In the genomic region with DNA sequence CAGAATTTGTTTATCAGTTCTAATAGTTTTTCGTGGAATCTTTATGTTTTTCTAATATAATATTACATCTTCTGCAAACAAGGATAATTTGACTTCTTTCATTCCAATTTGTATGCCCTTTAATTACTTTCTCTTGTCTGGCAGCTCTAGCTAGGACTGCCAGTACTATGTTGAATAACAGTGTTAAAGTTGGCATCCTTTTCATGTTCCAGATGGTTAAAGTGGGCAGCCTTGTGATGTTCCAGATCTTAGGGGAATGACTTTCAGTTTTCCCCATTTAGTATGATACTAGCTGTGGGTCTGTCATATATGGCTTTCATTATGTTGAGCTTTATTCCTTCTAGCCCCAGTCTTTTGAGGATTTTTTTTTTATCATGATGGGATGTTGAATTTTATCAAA, we compare ENCODE assay signal across 29 cellular contexts.
"Had no signal": no experiment of that assay in that cellular context is flagged by ENCODE, and none has a peak within 500 bp of the region (broad histone marks: within the 10 kb centered on the region; RNA-seq: fewer than 3 reads in every experiment).

No MANE protein-coding gene starts in this region.

- FAIRE-seq: endometrium, endothelial cell of umbilical vein had no signal

- DNase-seq: activated CD4-positive, alpha-beta memory T cell treated with anti-CD3 and anti-CD28 coated beads, Interleukin-2, amount 10 ng/mL, durations not matched to agents 7 days and 5 days; activated CD4-positive, alpha-beta T cell treated with anti-CD3 and anti-CD28 coated beads for 36 hours; activated CD4-positive, alpha-beta T cell treated with anti-CD3 and anti-CD28 coated beads, Interleukin-2, amount 10 ng/mL, durations not matched to agents 24 days and 14 days; activated CD4-positive, CD25-positive, alpha-beta regulatory T cell; activated CD4-positive, CD25-positive, alpha-beta regulatory T cell treated with anti-CD3 and anti-CD28 coated beads, Interleukin-2, amount 50 U/mL, for 72 hours; activated effector memory CD4-positive, alpha-beta T cell treated with anti-CD3 and anti-CD28 coated beads, Interleukin-2, amount 50 U/mL, for 16 hours; activated naive CD4-positive, alpha-beta T cell treated with anti-CD3 and anti-CD28 coated beads for 36 hours; activated naive CD8-positive, alpha-beta T cell treated with anti-CD3 and anti-CD28 coated beads for 36 hours; activated naive CD8-positive, alpha-beta T cell treated with anti-CD3 and anti-CD28 coated beads, Interleukin-2, amount 50 U/mL, for 24 hours; activated T-cell treated with anti-CD3 and anti-CD28 coated beads, Interleukin-2, amount 50 U/mL, for 1 hour; activated T-cell treated with anti-CD3 and anti-CD28 coated beads, Interleukin-2, amount 50 U/mL, for 48 hours; adrenal gland; amygdala; aorta; body of pancreas; caudate nucleus; cerebellar nuclear complex; colonic mucosa; effector CD8-positive, alpha-beta T cell; esophagus squamous epithelium; foreskin melanocyte; T-helper 2 cell had no signal

- H3K27ac ChIP-seq: adrenal gland, body of pancreas, colonic mucosa, epithelial cell of prostate, esophagus squamous epithelium, gastroesophageal sphincter had no signal

- H3K27me3 Mint-ChIP-seq: activated CD4-positive, alpha-beta memory T cell treated with anti-CD3 and anti-CD28 coated beads, Interleukin-2, amount 10 ng/mL, durations not matched to agents 7 days and 5 days; activated CD4-positive, alpha-beta T cell treated with anti-CD3 and anti-CD28 coated beads for 36 hours; activated CD4-positive, alpha-beta T cell treated with anti-CD3 and anti-CD28 coated beads, Interleukin-2, amount 10 ng/mL, durations not matched to agents 24 days and 14 days; activated naive CD4-positive, alpha-beta T cell treated with anti-CD3 and anti-CD28 coated beads, Interleukin-2, amount 50 U/mL, for 24 hours; activated naive CD8-positive, alpha-beta T cell treated with anti-CD3 and anti-CD28 coated beads for 36 hours; activated naive CD8-positive, alpha-beta T cell treated with anti-CD3 and anti-CD28 coated beads, Interleukin-2, amount 50 U/mL, for 24 hours had no signal

- H3K36me3 ChIP-seq: adrenal gland, colonic mucosa, esophagus squamous epithelium, gastroesophageal sphincter had no signal

- H3K27ac Mint-ChIP-seq: activated CD4-positive, alpha-beta memory T cell treated with anti-CD3 and anti-CD28 coated beads, Interleukin-2, amount 10 ng/mL, durations not matched to agents 7 days and 5 days; activated CD4-positive, alpha-beta T cell treated with anti-CD3 and anti-CD28 coated beads for 36 hours; activated CD4-positive, alpha-beta T cell treated with anti-CD3 and anti-CD28 coated beads, Interleukin-2, amount 10 ng/mL, durations not matched to agents 24 days and 14 days; activated naive CD4-positive, alpha-beta T cell treated with anti-CD3 and anti-CD28 coated beads for 36 hours; activated naive CD4-positive, alpha-beta T cell treated with anti-CD3 and anti-CD28 coated beads, Interleukin-2, amount 50 U/mL, for 24 hours; activated naive CD8-positive, alpha-beta T cell treated with anti-CD3 and anti-CD28 coated beads for 36 hours; activated naive CD8-positive, alpha-beta T cell treated with anti-CD3 and anti-CD28 coated beads, Interleukin-2, amount 50 U/mL, for 24 hours; activated T-helper 1 cell treated with anti-CD3 and anti-CD28 coated beads, Interleukin-12 subunit alpha, Interleukin-12 subunit beta, Interleukin-2, Interleukin-4 antibody, amounts not matched to agents 30 ng/mL and 10 ng/mL and 1 ng/mL, durations not matched to agents 14 hours and 24 hours and 36 hours; activated T-helper 2 cell treated with anti-CD3 and anti-CD28 coated beads, Interferon-gamma antibody, Interleukin-2, Interleukin-4, amounts not matched to agents 10 μg/mL and 5 μg/mL and 100 μg/mL, durations not matched to agents 14 hours and 24 hours and 36 hours had no signal

- H3K9me3 ChIP-seq: adrenal gland, body of pancreas, colonic mucosa, esophagus squamous epithelium, gastroesophageal sphincter had no signal

- H3K4me3 Mint-ChIP-seq: activated CD4-positive, alpha-beta memory T cell treated with anti-CD3 and anti-CD28 coated beads, Interleukin-2, amount 10 ng/mL, durations not matched to agents 7 days and 5 days; activated CD4-positive, alpha-beta T cell treated with anti-CD3 and anti-CD28 coated beads for 36 hours; activated CD4-positive, alpha-beta T cell treated with anti-CD3 and anti-CD28 coated beads, Interleukin-2, amount 10 ng/mL, durations not matched to agents 24 days and 14 days; activated naive CD4-positive, alpha-beta T cell treated with anti-CD3 and anti-CD28 coated beads for 36 hours; activated naive CD4-positive, alpha-beta T cell treated with anti-CD3 and anti-CD28 coated beads, Interleukin-2, amount 50 U/mL, for 24 hours; activated naive CD8-positive, alpha-beta T cell treated with anti-CD3 and anti-CD28 coated beads for 36 hours; activated naive CD8-positive, alpha-beta T cell treated with anti-CD3 and anti-CD28 coated beads, Interleukin-2, amount 50 U/mL, for 24 hours; activated T-helper 1 cell treated with anti-CD3 and anti-CD28 coated beads, Interleukin-12 subunit alpha, Interleukin-12 subunit beta, Interleukin-2, Interleukin-4 antibody, amounts not matched to agents 30 ng/mL and 10 ng/mL and 1 ng/mL, durations not matched to agents 14 hours and 24 hours and 36 hours had no signal

- ATAC-seq: activated CD4-positive, alpha-beta T cell treated with anti-CD3 and anti-CD28 coated beads for 36 hours; activated naive CD8-positive, alpha-beta T cell treated with anti-CD3 and anti-CD28 coated beads, Interleukin-2, amount 50 U/mL, for 24 hours; body of pancreas; gastroesophageal sphincter had no signal

- H3K4me3 ChIP-seq: adrenal gland, body of pancreas, colonic mucosa, esophagus squamous epithelium, gastroesophageal sphincter had no signal

- H3K4me1 ChIP-seq: adrenal gland, body of pancreas, colonic mucosa, esophagus squamous epithelium, gastroesophageal sphincter had no signal

- H3K36me3 Mint-ChIP-seq: activated naive CD4-positive, alpha-beta T cell treated with anti-CD3 and anti-CD28 coated beads, Interleukin-2, amount 50 U/mL, for 24 hours; activated naive CD8-positive, alpha-beta T cell treated with anti-CD3 and anti-CD28 coated beads for 36 hours had no signal

- H3K4me1 Mint-ChIP-seq: activated CD4-positive, alpha-beta memory T cell treated with anti-CD3 and anti-CD28 coated beads, Interleukin-2, amount 10 ng/mL, durations not matched to agents 7 days and 5 days; activated CD4-positive, alpha-beta T cell treated with anti-CD3 and anti-CD28 coated beads for 36 hours; activated CD4-positive, alpha-beta T cell treated with anti-CD3 and anti-CD28 coated beads, Interleukin-2, amount 10 ng/mL, durations not matched to agents 24 days and 14 days; activated naive CD4-positive, alpha-beta T cell treated with anti-CD3 and anti-CD28 coated beads, Interleukin-2, amount 50 U/mL, for 24 hours; activated naive CD8-positive, alpha-beta T cell treated with anti-CD3 and anti-CD28 coated beads for 36 hours; activated naive CD8-positive, alpha-beta T cell treated with anti-CD3 and anti-CD28 coated beads, Interleukin-2, amount 50 U/mL, for 24 hours had no signal

- H3K9me3 Mint-ChIP-seq: activated CD4-positive, alpha-beta T cell treated with anti-CD3 and anti-CD28 coated beads, Interleukin-2, amount 10 ng/mL, durations not matched to agents 24 days and 14 days; activated naive CD8-positive, alpha-beta T cell treated with anti-CD3 and anti-CD28 coated beads, Interleukin-2, amount 50 U/mL, for 24 hours; activated T-helper 1 cell treated with anti-CD3 and anti-CD28 coated beads, Interleukin-12 subunit alpha, Interleukin-12 subunit beta, Interleukin-2, Interleukin-4 antibody, amounts not matched to agents 30 ng/mL and 10 ng/mL and 1 ng/mL, durations not matched to agents 14 hours and 24 hours and 36 hours had no signal
